9 cellular contexts compared by ENCODE assay signal in genomic region chr4:90126805-90127204, GRCh38. TPM values are rescaled to one million over a fixed set of nuclear protein-coding genes. Genes with fewer than 3 reads are reported as not detected.
DNase-seq lines count a peak whose midpoint lies in the region; ATAC-seq and TF ChIP-seq lines count a peak whose summit lies in the region.
"Had no signal": no experiment of that assay in that cellular context is flagged by ENCODE, and none has a peak within 500 bp of the region (broad histone marks: within the 10 kb centered on the region; RNA-seq: fewer than 3 reads in every experiment).

No MANE protein-coding gene starts in this region.

- H3K4me1 Mint-ChIP-seq in Caco-2 (ENCODE audit: low read depth, unreplicated experiment): no peaks in the 10 kb centered on the region
- H3K4me1 Mint-ChIP-seq in nephron: peaks cover 17% of the 10 kb centered on the region

- TF ChIP-seq CTCF in Caco-2 (IDR thresholded peaks at IDR 0.05; ENCODE audit: insufficient read depth in 1 of 2, low read depth in 1 of 2, low read length in 1 of 2, severe bottlenecking in 1 of 2, unreplicated experiment in 1 of 2): no peak
- TF ChIP-seq CTCF in MM.1S (IDR thresholded peaks at IDR 0.05; ENCODE audit: low read length): no peak
- no peak for TF ChIP-seq CTCF in nephron (IDR thresholded peaks at IDR 0.05; ENCODE audit: unreplicated experiment in 3 of 3)

- BruUV-seq in Caco-2 (replicated peaks; lab: Mats Ljungman, UMichigan): no TSS peak

- intact Hi-C loops in Caco-2 (cut with micrococcal nuclease; ENCODE audit: unreplicated experiment): loop anchor here (5.0 to 10.0 kb wide), 3 partner anchors 90 to 170 kb away; no protein-coding TSS in a partner anchor

- H3F3A ChIP-seq in MM.1S (ENCODE audit: insufficient read depth, low read length): peaks cover 25% of the 10 kb centered on the region

- H3K27ac Mint-ChIP-seq in Caco-2 (ENCODE audit: unreplicated experiment): no peak overlapping the region
- H3K27ac Mint-ChIP-seq in nephron: peak overlapping the region in 2 of 3 experiments; percentile 21 to 88

- H2AFZ ChIP-seq in MM.1S (ENCODE audit: low read length): peak overlapping the region; percentile 91

- H3K4me1 ChIP-seq in Caco-2 (0 out of 2 replicates have a peak, but pooled peaks cover 3% of the 10 kb centered on the region), MM.1S (ENCODE audit: low read length) (peaks cover 7% of the 10 kb centered on the region), duodenal mucosa (ENCODE audit: control insufficient read depth in 1 of 2, insufficient read depth in 2 of 2, low read length in 2 of 2) (peaks cover 0 to 7% of the 10 kb centered on the region in 2 donors)

- H3K4me3 ChIP-seq in Caco-2 (ENCODE audit: low read depth, low read length) (peak overlapping the region; percentile 57), MM.1S (ENCODE audit: low read length) (peak overlapping the region; percentile 77), duodenal mucosa (ENCODE audit: low read depth in 1 of 2, low read length in 2 of 2) (peak overlapping the region; percentile 79 to 91)

- H3K4me2 ChIP-seq in MM.1S (ENCODE audit: low read depth, low read length): peak overlapping the region; percentile 96

- H3K9me2 ChIP-seq in MM.1S (replicated peaks; ENCODE audit: insufficient read depth, low read length): no peaks in the 10 kb centered on the region

- H3K27me3 ChIP-seq in Caco-2 (replicated peaks; ENCODE audit: control insufficient read depth, insufficient read depth, low read length) (no peaks in the 10 kb centered on the region), MM.1S (replicated peaks; ENCODE audit: insufficient read depth, low read length) (no peaks in the 10 kb centered on the region), duodenal mucosa (ENCODE audit: control insufficient read depth in 1 of 2, insufficient read depth in 2 of 2, low read length in 2 of 2) (no peaks in the 10 kb centered on the region)

- peak overlapping the region; percentile 5; the same call in 1 of the 2 replicates for H3K9ac ChIP-seq in MM.1S (ENCODE audit: low read length)
- peak overlapping the region in 1 of 2 donors; percentile 13 for H3K9ac ChIP-seq in duodenal mucosa (ENCODE audit: low read depth in 1 of 2, low read length in 2 of 2)

- H3K9me3 Mint-ChIP-seq in Caco-2 (ENCODE audit: unreplicated experiment) (no peaks in the 10 kb centered on the region), nephron (no peaks in the 10 kb centered on the region)

- H3K27me3 Mint-ChIP-seq in Caco-2 (ENCODE audit: insufficient read depth, unreplicated experiment): peaks cover 7% of the 10 kb centered on the region
- peaks cover 70% of the 10 kb centered on the region for H3K27me3 Mint-ChIP-seq in nephron (ENCODE audit: low read depth)

- DNase-seq in Caco-2: no peak
- DNase-seq in MM.1S: no peak
- no peak for DNase-seq in stimulated activated naive CD4-positive, alpha-beta T cell treated with Interleukin-2 at 50 U/mL for 16 hours (lab: John Stamatoyannopoulos, UW)
- no peak for DNase-seq in foreskin melanocyte
- DNase-seq in amniotic stem cell (lab: John Stamatoyannopoulos, UW): no peak

- no peaks in the 10 kb centered on the region for H4K20me1 ChIP-seq in MM.1S (ENCODE audit: insufficient read depth, low read length)

- H3K36me3 Mint-ChIP-seq in Caco-2 (ENCODE audit: insufficient read depth, unreplicated experiment) (peaks cover 16% of the 10 kb centered on the region), nephron (ENCODE audit: low read depth) (no peaks in the 10 kb centered on the region)

- POLR2A ChIA-PET in Caco-2 (lab: Charles Lee): no interaction called here

- H3K27ac ChIP-seq in MM.1S (ENCODE audit: low read length) (no peak overlapping the region), duodenal mucosa (ENCODE audit: low read depth, low read length) (no peak overlapping the region)

- H3K36me3 ChIP-seq in Caco-2 (ENCODE audit: control insufficient read depth, insufficient read depth, low read length): no peaks in the 10 kb centered on the region
- no peaks in the 10 kb centered on the region for H3K36me3 ChIP-seq in MM.1S (replicated peaks; ENCODE audit: insufficient read depth, low read length)
- no peaks in the 10 kb centered on the region for H3K36me3 ChIP-seq in duodenal mucosa (ENCODE audit: control insufficient read depth in 1 of 2, insufficient read depth in 2 of 2, low read length in 2 of 2)

- H3K4me3 Mint-ChIP-seq in Caco-2 (ENCODE audit: unreplicated experiment) (peak overlapping the region; percentile 86), nephron (peak overlapping the region; percentile 89 to 90 (median 90))

- peaks cover 21% of the 10 kb centered on the region for H3K79me2 ChIP-seq in MM.1S (ENCODE audit: low read length)

- CTCF ChIA-PET in Caco-2 (lab: Charles Lee): no interaction called here

- no peaks in the 10 kb centered on the region for H3K9me3 ChIP-seq in Caco-2
- H3K9me3 ChIP-seq in MM.1S (replicated peaks; ENCODE audit: insufficient read depth, low read length): no peaks in the 10 kb centered on the region
- H3K9me3 ChIP-seq in duodenal mucosa (ENCODE audit: control insufficient read depth in 1 of 2, low read length in 2 of 2): no peaks in the 10 kb centered on the region

- ATAC-seq in GM18520 (IDR thresholded peaks at IDR 0.05; ENCODE audit: unreplicated experiment): no peak

RNA-seq across cellular contexts. Expression of gene CCSER1, which starts 0.4 kb away (rescaled TPM):
- total RNA-seq in Caco-2 (2022): 3.6 and 4.1 TPM in 2 replicates
- total RNA-seq: LHCN-M2 had no signal
